In the genomic region with DNA sequence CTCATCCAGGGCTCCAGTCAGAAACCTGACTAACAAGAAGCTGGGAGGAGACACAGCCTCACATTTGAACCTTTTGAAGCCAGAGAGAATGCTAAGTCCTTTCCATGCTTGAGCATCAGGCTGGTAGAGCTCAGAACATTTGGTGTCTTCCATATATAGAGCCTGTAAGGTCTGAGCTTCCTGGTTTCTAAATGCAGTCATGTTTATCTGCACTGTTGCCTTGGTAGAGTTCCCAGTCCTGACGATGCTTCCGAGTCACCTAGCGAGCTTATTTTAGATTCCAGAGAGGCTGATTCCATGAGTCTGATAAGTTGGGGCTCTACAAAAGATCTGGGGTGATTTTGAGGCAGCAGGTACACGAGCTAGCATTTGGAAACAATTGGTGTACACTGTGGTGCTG, we compare ENCODE assay signal across 15 cellular contexts.
DNase-seq lines count a peak whose midpoint lies in the region; ATAC-seq, FAIRE-seq and TF ChIP-seq lines count a peak whose summit lies in the region.
"Had no signal": no experiment of that assay in that cellular context is flagged by ENCODE, and none has a peak within 500 bp of the region (broad histone marks: within the 10 kb centered on the region; RNA-seq: fewer than 3 reads in every experiment).

No MANE protein-coding gene starts in this region.

- intact Hi-C loops in IMR-90 (cut with micrococcal nuclease) = no loop called here
- intact Hi-C loops in GM12878 (cut with micrococcal nuclease; ENCODE audit: unreplicated experiment) = no loop called here
- intact Hi-C loops in left ventricle myocardium inferior (cut with micrococcal nuclease) = no loop called here
- intact Hi-C loops in sigmoid colon (cut with DNase I) = no loop called here

- no peak overlapping the region for H3K4ac ChIP-seq in IMR-90 (ENCODE audit: low read depth, low read length)

- CTCF ChIA-PET in IMR-90 (lab: Yijun Ruan, JAX) = interaction anchor here (1.1 kb wide), 1 partner anchor 21 kb away, joined by 3 read pairs; no protein-coding TSS in a partner anchor
- CTCF ChIA-PET in GM12878 (lab: Yijun Ruan, JAX) = interaction anchor here (0.7 to 1.8 kb wide), 2 partner anchors 11 to 23 kb away, joined by 3 to 6 read pairs; no protein-coding TSS in a partner anchor

- H3K36me3 Mint-ChIP-seq in T-helper 17 cell (ENCODE audit: low read depth) = no peaks in the 10 kb centered on the region

- H3K4me1 ChIP-seq in IMR-90 (ENCODE audit: control insufficient read depth, insufficient read depth, low read length) (no peaks in the 10 kb centered on the region), GM12878 (ENCODE audit: control insufficient read depth, insufficient read depth, low read length) (no peaks in the 10 kb centered on the region), left ventricle myocardium inferior (peaks cover 25% of the 10 kb centered on the region), sigmoid colon (peaks cover 0 to 21% (median 13%) of the 10 kb centered on the region in 4 donors)
- H3K4me1 ChIP-seq: Caco-2 had no signal

- FAIRE-seq in GM12878 (lab: Jason Lieb, UNC) = no peak
- FAIRE-seq: GM19239 had no signal

- ATAC-seq in IMR-90 (ENCODE audit: low read depth) = no peak
- no peak for ATAC-seq in GM12878
- ATAC-seq in T-helper 17 cell = no peak
- ATAC-seq: GM23338, Panc1 had no signal

- no peak overlapping the region for H3K56ac ChIP-seq in IMR-90 (ENCODE audit: extremely low read depth, insufficient read depth, low read length)

- no peak overlapping the region for H4K5ac ChIP-seq in IMR-90 (ENCODE audit: low read depth, low read length)

- no peak overlapping the region for H3K4me3 Mint-ChIP-seq in T-helper 17 cell
- H3K4me3 Mint-ChIP-seq: GM23338 had no signal

- no peaks in the 10 kb centered on the region for H3K79me1 ChIP-seq in IMR-90 (ENCODE audit: low read depth in 1 of 2, low read length in 2 of 2)

- SMC1A ChIA-PET in GM12878 (lab: Charles Lee; ENCODE audit: uncharacterized antibody, unreplicated experiment) = interaction anchor here (0.8 to 5.2 kb wide), 6 partner anchors 11 to 72 kb away, joined by 3 to 39 read pairs (median 4); no protein-coding TSS in a partner anchor

- dilution Hi-C loops in IMR-90 (cut with HindIII; ENCODE audit: low sequenced_read_pairs, unreplicated experiment) = no loop called here

- H3K27me3 Mint-ChIP-seq in T-helper 17 cell = no peaks in the 10 kb centered on the region

- TF ChIP-seq POLR2A in IMR-90 (IDR thresholded peaks at IDR 0.05; ENCODE audit: low read depth, low read length) = no peak
- no peak for TF ChIP-seq POLR2A in GM12878 (IDR thresholded peaks at IDR 0.05; ENCODE audit: low read depth, low read length)
- TF ChIP-seq POLR2A in sigmoid colon (IDR thresholded peaks at IDR 0.05) = no peak

- TF ChIP-seq CTCF in IMR-90 (conservative IDR thresholded peaks at IDR 0.05; ENCODE audit: low read depth, low read length) (no peak), GM12878 (IDR thresholded peaks at IDR 0.05 in 2 of 3, conservative IDR thresholded peaks at IDR 0.05 in 1 of 3; ENCODE audit: control insufficient read depth in 2 of 3, extremely low read depth in 1 of 3, insufficient read depth in 1 of 3, low read depth in 3 of 3, low read length in 3 of 3) (no peak), left ventricle myocardium inferior (IDR thresholded peaks at IDR 0.05; ENCODE audit: borderline replicate concordance) (no peak), sigmoid colon (IDR thresholded peaks at IDR 0.05) (no peak)

- H3K27me3 ChIP-seq in IMR-90 (ENCODE audit: control insufficient read depth, insufficient read depth, low read length) (peaks cover 1% of the 10 kb centered on the region; the same call in 1 of the 2 replicates), GM12878 (replicated peaks in 1 of 2; ENCODE audit: control insufficient read depth in 2 of 2, insufficient read depth in 2 of 2, low read length in 1 of 2) (no peaks in the 10 kb centered on the region), left ventricle myocardium inferior (ENCODE audit: low read depth) (no peaks in the 10 kb centered on the region), sigmoid colon (no peaks in the 10 kb centered on the region)

- no peak overlapping the region for H3K4me2 ChIP-seq in IMR-90 (ENCODE audit: low read depth, low read length)
- no peak overlapping the region for H3K4me2 ChIP-seq in GM12878 (ENCODE audit: control insufficient read depth, insufficient read depth)
- H3K4me2 ChIP-seq: GM23338 had no signal

- H3K9me1 ChIP-seq in IMR-90 (ENCODE audit: insufficient read depth, low read length) = no peaks in the 10 kb centered on the region

- 0% methylated on average over 1 of the region's 4 CpGs; no CpG with 5 or more reads in 1 of the 2 experiments for WGBS in IMR-90 (ENCODE audit: extremely low coverage in 2 of 2, insufficient read length in 1 of 2), 2 experiments
- WGBS in GM12878 (ENCODE audit: insufficient coverage, insufficient replicate concordance, low lambda C conversion rate, missing lambda C conversion rate) = 60% methylated on average over 4 of the region's 4 CpGs
- 83 to 85% methylated on average over 4 of the region's 4 CpGs for WGBS in sigmoid colon, 2 donors

- POLR2A ChIA-PET in IMR-90 (lab: Charles Lee; ENCODE audit: unreplicated experiment) = no interaction called here
- POLR2A ChIA-PET in GM12878 (lab: Charles Lee) = interaction anchor here (1.1 kb wide), 1 partner anchor 13 kb away, joined by 3 read pairs; no protein-coding TSS in a partner anchor

- no peak overlapping the region for H2BK120ac ChIP-seq in IMR-90 (ENCODE audit: low read depth, low read length)

- H3K9ac ChIP-seq in IMR-90 (ENCODE audit: low read depth, low read length) (no peak overlapping the region), GM12878 (ENCODE audit: control insufficient read depth, insufficient read depth, low read length) (no peak overlapping the region)

- H3K27ac ChIP-seq in IMR-90 (ENCODE audit: insufficient read depth, low read length) = no peak overlapping the region
- H3K27ac ChIP-seq in GM12878 (ENCODE audit: control insufficient read depth, insufficient read depth) = no peak overlapping the region
- H3K27ac ChIP-seq in left ventricle myocardium inferior (replicated peaks) = peak overlapping the region; percentile 71
- H3K27ac ChIP-seq in sigmoid colon = peak overlapping the region; percentile 55 to 72 (median 67)
- H3K27ac ChIP-seq in substantia nigra (ENCODE audit: low read depth, low read length, poor library complexity, severe bottlenecking) = no peak overlapping the region

- TF ChIP-seq EP300 in GM12878 (IDR thresholded peaks at IDR 0.05; ENCODE audit: borderline replicate concordance in 1 of 2, control insufficient read depth in 1 of 2, low read depth in 2 of 2, low read length in 2 of 2) = no peak
- TF ChIP-seq EP300 in sigmoid colon (IDR thresholded peaks at IDR 0.05) = no peak

- H3K4me3 ChIP-seq in IMR-90 (ENCODE audit: insufficient read depth, low read depth, low read length) (no peak overlapping the region), GM12878 (no peak overlapping the region), left ventricle myocardium inferior (no peak overlapping the region), sigmoid colon (no peak overlapping the region)
- H3K4me3 ChIP-seq: GM23338 had no signal

- H3K9me3 ChIP-seq in IMR-90 (ENCODE audit: control insufficient read depth, insufficient read depth, low read length) (no peaks in the 10 kb centered on the region), GM12878 (replicated peaks; ENCODE audit: control insufficient read depth, insufficient read depth, low read length) (no peaks in the 10 kb centered on the region; the same call in 2 of the 3 replicates), left ventricle myocardium inferior (replicated peaks) (peaks cover 12% of the 10 kb centered on the region), sigmoid colon (no peaks in the 10 kb centered on the region), T-helper 17 cell (ENCODE audit: control insufficient read depth, low read length, poor library complexity, severe bottlenecking) (no peaks in the 10 kb centered on the region)
- H3K9me3 ChIP-seq: Caco-2 had no signal

- H3K36me3 ChIP-seq in IMR-90 (ENCODE audit: control insufficient read depth, insufficient read depth, low read length) (no peaks in the 10 kb centered on the region), GM12878 (ENCODE audit: control insufficient read depth in 2 of 2, insufficient read depth in 2 of 2, low read length in 1 of 2) (no peaks in the 10 kb centered on the region), left ventricle myocardium inferior (no peaks in the 10 kb centered on the region), sigmoid colon (no peaks in the 10 kb centered on the region)

- RAD21 ChIA-PET in GM12878 (lab: Charles Lee; ENCODE audit: unreplicated experiment) = interaction anchor here (1.6 to 2.4 kb wide), 2 partner anchors 11 to 14 kb away, joined by 4 to 7 read pairs; no protein-coding TSS in a partner anchor

- DNase-seq in IMR-90 = peak; percentile 4
- no peak for DNase-seq in GM12878 (ENCODE audit: low read depth, low spot score)
- DNase-seq in left ventricle myocardium inferior = no peak
- no peak for DNase-seq in sigmoid colon
- no peak for DNase-seq in T-helper 17 cell
- DNase-seq in NCI-H2227 (lab: John Stamatoyannopoulos, UW; ENCODE audit: unreplicated experiment) = no peak
- no peak for DNase-seq in substantia nigra (lab: John Stamatoyannopoulos, UW)
- DNase-seq: Caco-2, NCI-H1436 treated with DMSO at 0.1 percent for 48 hours, NCI-H345, SHP77 had no signal

- peaks cover 20% of the 10 kb centered on the region for H3K4me1 Mint-ChIP-seq in T-helper 17 cell

- H4K8ac ChIP-seq in IMR-90 (ENCODE audit: low read depth in 2 of 2, low read length in 2 of 2) = no peak overlapping the region

- no peak overlapping the region for H2BK20ac ChIP-seq in IMR-90 (ENCODE audit: low read depth, low read length)

- in situ Hi-C loops in IMR-90 (cut with MboI; ENCODE audit: low sequenced_read_pairs) = no loop called here
- in situ Hi-C loops in GM12878 (cut with MboI) = no loop called here

- H2AK5ac ChIP-seq in IMR-90 (ENCODE audit: low read depth, low read length) = no peak overlapping the region

- no peak for TF ChIP-seq RAD21 in IMR-90 (IDR thresholded peaks at IDR 0.05; ENCODE audit: low read length)
- TF ChIP-seq RAD21 in GM12878 (IDR thresholded peaks at IDR 0.05; ENCODE audit: insufficient read depth, low read depth, low read length) = no peak

- no peak overlapping the region for H2AK9ac ChIP-seq in IMR-90 (replicated peaks; ENCODE audit: low read depth, low read length, poor library complexity)

- H3K79me2 ChIP-seq in GM12878 (ENCODE audit: control insufficient read depth, insufficient read depth, low read length) = no peaks in the 10 kb centered on the region

- no peak overlapping the region for H3K27ac Mint-ChIP-seq in T-helper 17 cell
- H3K27ac Mint-ChIP-seq: GM23338, IgD-negative memory B cell had no signal

- no peak overlapping the region for H2BK5ac ChIP-seq in IMR-90 (ENCODE audit: low read depth, low read length, poor library complexity, severe bottlenecking)

- no peak overlapping the region for H2BK15ac ChIP-seq in IMR-90 (ENCODE audit: low read depth, low read length)

- H4K20me1 ChIP-seq in IMR-90 (ENCODE audit: insufficient read depth, low read length) (no peaks in the 10 kb centered on the region), GM12878 (ENCODE audit: control insufficient read depth, insufficient read depth) (no peaks in the 10 kb centered on the region)

- H4K91ac ChIP-seq in IMR-90 (ENCODE audit: insufficient read depth, low read depth, low read length) = no peak overlapping the region

- no TSS peak for BruUV-seq in IMR-90 (replicated peaks; lab: Mats Ljungman, UMichigan)
- no TSS peak for BruUV-seq in GM12878 (replicated peaks; lab: Mats Ljungman, UMichigan)

- H3K23ac ChIP-seq in IMR-90 (ENCODE audit: low read depth, low read length) = no peak overlapping the region

- H2AFZ ChIP-seq in IMR-90 (replicated peaks; ENCODE audit: low read length, poor library complexity) = no peak overlapping the region
- peak overlapping the region; percentile 54 for H2AFZ ChIP-seq in GM12878 (ENCODE audit: control insufficient read depth, low read depth, low read length)
- H2AFZ ChIP-seq: GM23338 had no signal

- no peak overlapping the region for H3K14ac ChIP-seq in IMR-90 (replicated peaks; ENCODE audit: low read depth, low read length)

- H3K18ac ChIP-seq in IMR-90 (ENCODE audit: low read depth, low read length) = no peak overlapping the region

Comparison
In these comparisons a context has a peak if more than half of its experiments do, and no peak if none do; other contexts are left out.
1. H3K27ac ChIP-seq: peak in left ventricle myocardium inferior (single experiment) and sigmoid colon (4 of 4); none in IMR-90 (single experiment), GM12878 (single experiment) and substantia nigra (single experiment).